Comparison of ENCODE assay signal across 8 cellular contexts in the genomic region with DNA sequence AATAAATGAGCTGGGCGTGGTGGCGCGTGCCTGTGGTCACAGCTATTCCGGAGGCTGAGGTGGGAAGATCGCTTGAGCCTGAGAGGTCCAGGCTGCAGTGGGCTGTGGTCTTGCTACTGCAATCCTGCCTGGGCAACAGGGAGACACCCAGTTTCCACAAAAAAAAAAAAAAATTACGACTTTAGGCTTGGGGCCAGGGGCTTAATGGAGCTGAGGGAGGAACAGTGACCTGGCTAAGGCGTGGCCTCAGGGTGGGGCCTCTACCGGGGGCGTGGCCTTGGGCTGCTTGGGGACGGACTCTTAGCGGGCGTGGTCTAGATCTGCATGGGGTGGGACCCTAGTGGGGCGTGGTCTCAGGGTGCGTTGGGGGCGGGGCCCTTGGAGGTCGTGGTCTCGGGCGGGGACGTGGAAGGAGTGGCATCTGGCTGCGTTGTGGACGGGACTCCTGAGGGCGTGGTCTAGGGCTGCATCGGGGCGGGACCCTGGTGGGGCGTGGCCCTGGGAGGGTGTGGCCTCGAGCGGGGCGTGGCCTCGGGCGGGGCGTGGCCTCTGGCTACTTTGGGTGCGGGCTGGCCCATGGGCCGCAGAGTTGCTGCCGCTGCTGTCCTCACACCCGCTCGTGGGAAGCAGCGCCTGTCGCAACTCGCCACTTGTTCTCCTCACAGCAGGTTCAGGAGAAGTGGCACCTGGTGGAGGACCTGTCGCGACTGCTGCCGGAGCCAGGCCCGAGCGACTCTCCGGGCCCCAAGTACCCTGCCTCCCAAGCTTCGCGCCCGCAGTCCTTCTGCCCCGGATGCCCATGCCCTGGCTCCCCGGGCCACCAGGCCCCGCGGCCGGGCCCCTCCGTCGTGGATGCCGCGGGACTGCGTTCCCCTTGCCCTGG. TPM values are rescaled to one million over a fixed set of nuclear protein-coding genes. Genes with fewer than 3 reads are reported as not detected.
DNase-seq lines count a peak whose midpoint lies in the region; ATAC-seq and TF ChIP-seq lines count a peak whose summit lies in the region.
"Had no signal": no experiment of that assay in that cellular context is flagged by ENCODE, and none has a peak within 500 bp of the region (broad histone marks: within the 10 kb centered on the region; RNA-seq: fewer than 3 reads in every experiment).

No MANE protein-coding gene starts in this region.

- no peaks in the 10 kb centered on the region for H3K27me3 ChIP-seq in ascending aorta

- intact Hi-C loops in ascending aorta (cut with DNase I) = no loop called here

- peak; percentile 99 for DNase-seq in NCI-H146 (lab: John Stamatoyannopoulos, UW)
- peak; percentile 92 for DNase-seq in T-helper 22 cell (ENCODE audit: low read depth)
- DNase-seq in ascending aorta (ENCODE audit: low spot score in 2 of 2) = peak; percentile 75 to 89
- peak; percentile 40 for DNase-seq in inferior parietal cortex (ENCODE audit: extremely low spot score)
- peak; percentile 91 for DNase-seq in stimulated activated CD4-positive, alpha-beta T cell treated with anti-CD3 and anti-CD28 coated beads, Interleukin-4, amount 100 ng/mL, for 24 hours

- ATAC-seq in GM18858 (IDR thresholded peaks at IDR 0.05; ENCODE audit: unreplicated experiment) (peak; percentile 51), HG02938 (IDR thresholded peaks at IDR 0.05; ENCODE audit: unreplicated experiment) (peak; percentile 78)

- H3K36me3 ChIP-seq in ascending aorta = no peaks in the 10 kb centered on the region

- no peak overlapping the region for H3K27ac ChIP-seq in ascending aorta

- H3K4me1 ChIP-seq in ascending aorta = peaks cover 3 to 8% of the 10 kb centered on the region in 2 donors

- no peak for TF ChIP-seq CTCF in ascending aorta (IDR thresholded peaks at IDR 0.05)

- H3K9me3 ChIP-seq in ascending aorta = no peaks in the 10 kb centered on the region

- no peak overlapping the region for H3K4me3 ChIP-seq in ascending aorta

RNA-seq across cellular contexts. Expression of gene C17orf99, which starts 5.8 kb away (rescaled TPM):
- total RNA-seq in ascending aorta = not detected
- total RNA-seq: subcutaneous adipose tissue had no signal

RNA-seq across cellular contexts. Expression of gene TMC8, which starts 9.8 kb away (rescaled TPM):
- 9.6 TPM for total RNA-seq in ascending aorta

RNA-seq across cellular contexts. Expression of gene TMC6, which starts 11.9 kb away (rescaled TPM):
- 173 TPM for total RNA-seq in ascending aorta

RNA-seq across cellular contexts. Expression of gene SYNGR2, which starts 28.0 kb away (rescaled TPM):
- total RNA-seq in ascending aorta = 115 TPM

RNA-seq across cellular contexts. Expression of gene TK1, which starts 46.4 kb away (rescaled TPM):
- total RNA-seq in ascending aorta = not detected

Comparison
In these comparisons a context has a peak if more than half of its experiments do, and no peak if none do; other contexts are left out.
1. DNase-seq: peak in every context shown above with its lines; median percentile 99 in NCI-H146; 92 in T-helper 22 cell; 91 in stimulated activated CD4-positive, alpha-beta T cell treated with anti-CD3 and anti-CD28 coated beads, Interleukin-4, amount 100 ng/mL, for 24 hours; 82 in ascending aorta; 40 in inferior parietal cortex.